Comparison of ENCODE assay signal across 8 cellular contexts in genomic region chr19:771332-771785, GRCh38. TPM values are rescaled to one million over a fixed set of nuclear protein-coding genes. Genes with fewer than 3 reads are reported as not detected.
DNase-seq lines count a peak whose midpoint lies in the region; ATAC-seq, FAIRE-seq and TF ChIP-seq lines count a peak whose summit lies in the region.
"Had no signal": no experiment of that assay in that cellular context is flagged by ENCODE, and none has a peak within 500 bp of the region (broad histone marks: within the 10 kb centered on the region; RNA-seq: fewer than 3 reads in every experiment).

No MANE protein-coding gene starts in this region.

- no peak for FAIRE-seq in urothelium cell line (lab: Jason Lieb, UNC)

- H3K27me3 ChIP-seq in hepatocyte = no peaks in the 10 kb centered on the region

- H3K4me1 ChIP-seq in hepatocyte (ENCODE audit: insufficient read depth) = peaks cover 5% of the 10 kb centered on the region

- no peak for TF ChIP-seq POLR2A in NB4 (IDR thresholded peaks at IDR 0.05; ENCODE audit: extremely low read depth, insufficient read length)

- H3K4me3 ChIP-seq in GM12864 (ENCODE audit: low read depth, low read length) (no peak overlapping the region), NB4 (ENCODE audit: low read depth, low read length) (no peak overlapping the region), hepatocyte (no peak overlapping the region)

- H3K79me2 ChIP-seq in hepatocyte = no peaks in the 10 kb centered on the region

- H3K27ac ChIP-seq in hepatocyte = no peak overlapping the region

- H3K9me3 ChIP-seq in hepatocyte (ENCODE audit: low read depth) = no peaks in the 10 kb centered on the region

- WGBS in hepatocyte (ENCODE audit: low lambda C conversion rate, missing lambda C conversion rate) = 57% methylated on average over 6 of the region's 6 CpGs

- no peak overlapping the region for H2AFZ ChIP-seq in hepatocyte

- TF ChIP-seq CTCF in GM12864 (IDR thresholded peaks at IDR 0.05; ENCODE audit: low read depth, low read length, missing control alignments) = peak; percentile 65
- peak; percentile 51 for TF ChIP-seq CTCF in NB4 (IDR thresholded peaks at IDR 0.05; ENCODE audit: low read depth, low read length)
- TF ChIP-seq CTCF in hepatocyte (IDR thresholded peaks at IDR 0.05; ENCODE audit: poor library complexity) = peak; percentile 51

- H3K36me3 ChIP-seq in hepatocyte (replicated peaks; ENCODE audit: insufficient read depth, low read depth) = no peaks in the 10 kb centered on the region

- H4K20me1 ChIP-seq in hepatocyte (ENCODE audit: insufficient read depth, poor library complexity, severe bottlenecking) = no peaks in the 10 kb centered on the region

- ATAC-seq in HG03280 (IDR thresholded peaks at IDR 0.05; ENCODE audit: unreplicated experiment) (no peak), GM21717 (IDR thresholded peaks at IDR 0.05; ENCODE audit: unreplicated experiment) (no peak)

- DNase-seq in GM12864 (ENCODE audit: low read depth) (no peak), NB4 (ENCODE audit: low read depth) (peak; percentile 71), hepatocyte (ENCODE audit: low spot score) (peak; percentile 47), urothelium cell line (ENCODE audit: low spot score) (peak; percentile 46)
- DNase-seq in activated effector memory CD4-positive, alpha-beta T cell treated with Interleukin-2 at 50 U/mL for 16 hours = peak; percentile 2

- H3K9me2 ChIP-seq in hepatocyte (replicated peaks; ENCODE audit: insufficient read depth) = no peaks in the 10 kb centered on the region

- H3K4me2 ChIP-seq in hepatocyte = no peak overlapping the region

RNA-seq across cellular contexts. Expression of gene MISP, which starts 20.4 kb away (rescaled TPM):
- total RNA-seq in hepatocyte = 35.7 and 43.7 TPM in 2 replicates
- 38.4 and 50.9 TPM in 2 replicates for polyA plus RNA-seq in hepatocyte
- total RNA-seq: naive thymus-derived CD8-positive, alpha-beta T cell had no signal
- polyA plus RNA-seq: naive thymus-derived CD8-positive, alpha-beta T cell had no signal

RNA-seq across cellular contexts. Expression of gene PTBP1, which starts 25.9 kb away (rescaled TPM):
- total RNA-seq in hepatocyte = 144 and 178 TPM in 2 replicates
- 204 and 219 TPM in 2 replicates for polyA plus RNA-seq in hepatocyte

RNA-seq across cellular contexts. Expression of gene PLPPR3, which starts 50.4 kb away (rescaled TPM):
- 7.6 and 11.1 TPM in 2 replicates for total RNA-seq in hepatocyte
- polyA plus RNA-seq in hepatocyte = 11.4 and 11.7 TPM in 2 replicates
- total RNA-seq: naive thymus-derived CD8-positive, alpha-beta T cell had no signal
- polyA plus RNA-seq: naive thymus-derived CD8-positive, alpha-beta T cell had no signal

RNA-seq across cellular contexts. Expression of gene AZU1, which starts 56.3 kb away (rescaled TPM):
- total RNA-seq in hepatocyte = not detected in 2 replicates
- 0.94 TPM in 1 of 2 replicates, not detected in the other for polyA plus RNA-seq in hepatocyte
- polyA plus RNA-seq: naive thymus-derived CD8-positive, alpha-beta T cell had no signal
